Comparison of ENCODE assay signal across 9 cellular contexts in the genomic region with DNA sequence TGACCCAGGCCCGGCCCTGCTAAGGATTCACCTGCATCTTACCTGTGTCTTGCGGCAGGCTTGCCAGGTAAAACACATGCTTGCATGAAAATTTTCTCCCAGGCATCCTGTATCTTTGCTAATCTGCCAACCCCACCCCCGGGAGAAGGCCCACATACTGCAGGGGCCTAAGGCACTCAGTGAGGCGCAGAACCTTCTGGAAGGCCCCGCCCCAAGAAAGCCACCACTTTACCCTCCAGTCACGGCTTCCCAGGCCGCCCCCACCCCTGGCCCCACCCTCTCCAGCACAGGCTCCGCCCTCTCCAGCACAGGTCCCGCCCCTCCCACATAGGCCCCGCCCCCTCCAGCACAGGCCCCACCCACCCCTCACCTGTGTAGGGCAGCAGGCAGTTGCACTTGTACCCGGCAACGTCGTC. TPM values are rescaled to one million over a fixed set of nuclear protein-coding genes. Genes with fewer than 3 reads are reported as not detected.
A peak's percentile ranks its signal among the peaks of the same experiment; 100 is the strongest.
DNase-seq lines count a peak whose midpoint lies in the region; ATAC-seq, FAIRE-seq and TF ChIP-seq lines count a peak whose summit lies in the region.
"Had no signal": no experiment of that assay in that cellular context is flagged by ENCODE, and none has a peak within 500 bp of the region (broad histone marks: within the 10 kb centered on the region; RNA-seq: fewer than 3 reads in every experiment).

No MANE protein-coding gene starts in this region.

- POLR2A ChIA-PET in CD8-positive, alpha-beta memory T cell (lab: Charles Lee): no interaction called here
- POLR2A ChIA-PET in H1 (lab: Charles Lee; ENCODE audit: partially characterized antibody): no interaction called here

- H3K36me3 ChIP-seq in CD8-positive, alpha-beta memory T cell (ENCODE audit: insufficient read depth, low read length): no peaks in the 10 kb centered on the region
- H3K36me3 ChIP-seq in H1 (ENCODE audit: control insufficient read depth in 2 of 4, insufficient read depth in 4 of 4, low read length in 3 of 4): peaks cover 26 to 91% (median 44%) of the 10 kb centered on the region in 4 experiments
- peaks cover 49% of the 10 kb centered on the region for H3K36me3 ChIP-seq in rectal smooth muscle tissue (ENCODE audit: control insufficient read depth, insufficient read depth, low read length)

- ATAC-seq in SK-N-SH treated with all-trans-retinoic acid at 6 μM for 48 hours: peak; percentile 18; the same call in 2 of the 3 replicates
- ATAC-seq in GM21576 (IDR thresholded peaks at IDR 0.05; ENCODE audit: unreplicated experiment): no peak
- ATAC-seq in HG03354 (IDR thresholded peaks at IDR 0.05; ENCODE audit: poor library complexity, severe bottlenecking, unreplicated experiment): no peak

- no peak overlapping the region for H2AK5ac ChIP-seq in H1 (ENCODE audit: low read depth, low read length)

- no peak for TF ChIP-seq CTCF in H1 (IDR thresholded peaks at IDR 0.05; ENCODE audit: control extremely low read depth in 1 of 3, insufficient read depth in 1 of 3, low read depth in 1 of 3, low read length in 3 of 3)
- no peak for TF ChIP-seq CTCF in progenitor cell of endocrine pancreas (IDR thresholded peaks at IDR 0.05; ENCODE audit: unreplicated experiment)
- TF ChIP-seq CTCF in mesothelial cell of epicardium (IDR thresholded peaks at IDR 0.05; ENCODE audit: unreplicated experiment): no peak

- no peaks in the 10 kb centered on the region for H3K27me3 Mint-ChIP-seq in CD8-positive, alpha-beta memory T cell
- H3K27me3 Mint-ChIP-seq in progenitor cell of endocrine pancreas (no peaks in the 10 kb centered on the region), mesothelial cell of epicardium (ENCODE audit: low read depth) (no peaks in the 10 kb centered on the region)

- no peaks in the 10 kb centered on the region for H3K9me3 Mint-ChIP-seq in CD8-positive, alpha-beta memory T cell
- H3K9me3 Mint-ChIP-seq in progenitor cell of endocrine pancreas (ENCODE audit: low read depth) (no peaks in the 10 kb centered on the region), mesothelial cell of epicardium (no peaks in the 10 kb centered on the region)

- TF ChIP-seq RAD21 in H1 (IDR thresholded peaks at IDR 0.05 in 1 of 2, conservative IDR thresholded peaks at IDR 0.05 in 1 of 2; ENCODE audit: low read depth in 2 of 2, low read length in 2 of 2): no peak

- H4K5ac ChIP-seq in H1 (ENCODE audit: insufficient read length, low read depth, low read length): no peak overlapping the region

- no peaks in the 10 kb centered on the region for H3K79me1 ChIP-seq in H1 (ENCODE audit: low read depth, low read length)

- CTCF ChIA-PET in CD8-positive, alpha-beta memory T cell (lab: Charles Lee): no interaction called here
- CTCF ChIA-PET in H1 (lab: Charles Lee; ENCODE audit: partially characterized antibody): interaction anchor here (0.7 to 0.8 kb wide), 2 partner anchors 25 to 119 kb away, joined by 3 read pairs; no protein-coding TSS in a partner anchor

- H3K9ac ChIP-seq in H1 (replicated peaks in 1 of 4; ENCODE audit: extremely low read depth in 1 of 4, low read depth in 3 of 4, low read length in 3 of 4): no peak overlapping the region
- no peak overlapping the region for H3K9ac ChIP-seq in rectal smooth muscle tissue (ENCODE audit: low read length)

- TF ChIP-seq EP300 in H1 (IDR thresholded peaks at IDR 0.05; ENCODE audit: borderline replicate concordance in 1 of 2, low read depth in 2 of 2, low read length in 2 of 2): no peak

- no peak overlapping the region for H3K56ac ChIP-seq in H1 (replicated peaks; ENCODE audit: insufficient read length, low read depth, low read length)

- H2BK15ac ChIP-seq in H1 (ENCODE audit: low read length): no peak overlapping the region

- H3K4me3 ChIP-seq in CD8-positive, alpha-beta memory T cell (ENCODE audit: low read length): no peak overlapping the region
- H3K4me3 ChIP-seq in H1 (ENCODE audit: extremely low read depth in 1 of 4, insufficient read depth in 2 of 4, low read depth in 3 of 4, low read length in 4 of 4) (no peak overlapping the region), rectal smooth muscle tissue (ENCODE audit: low read length) (no peak overlapping the region)

- no peak overlapping the region for H3K23ac ChIP-seq in H1 (ENCODE audit: insufficient read length)

- H3K4me1 ChIP-seq in CD8-positive, alpha-beta memory T cell (ENCODE audit: insufficient read depth, low read length): no peaks in the 10 kb centered on the region
- H3K4me1 ChIP-seq in H1 (replicated peaks in 1 of 4; ENCODE audit: control insufficient read depth in 3 of 4, insufficient read depth in 4 of 4, low read length in 3 of 4) (no peaks in the 10 kb centered on the region), rectal smooth muscle tissue (ENCODE audit: control insufficient read depth, insufficient read depth, low read length) (no peaks in the 10 kb centered on the region)

- 94% methylated on average over 8 of the region's 13 CpGs; no CpG with 5 or more reads in 1 of the 2 experiments for WGBS in H1 (ENCODE audit: extremely low coverage in 1 of 2, insufficient coverage in 1 of 2, insufficient read length in 1 of 2, insufficient replicate concordance in 2 of 2, low coverage in 1 of 2, low lambda C conversion rate in 2 of 2, missing lambda C conversion rate in 1 of 2), 2 experiments

- H3K4me2 ChIP-seq in H1 (ENCODE audit: insufficient read depth in 1 of 2, low read depth in 2 of 2, low read length in 2 of 2): no peak overlapping the region

- H2BK5ac ChIP-seq in H1 (ENCODE audit: low read depth, low read length): 0 out of 2 replicates have a peak overlapping the region, but pooled peaks have one; percentile 10

- H4K91ac ChIP-seq in H1 (replicated peaks; ENCODE audit: insufficient read length, low read length): no peak overlapping the region

- H3K14ac ChIP-seq in H1 (ENCODE audit: insufficient read length): no peak overlapping the region

- H3K4me3 Mint-ChIP-seq in CD8-positive, alpha-beta memory T cell: no peak overlapping the region
- no peak overlapping the region for H3K4me3 Mint-ChIP-seq in progenitor cell of endocrine pancreas (ENCODE audit: low read depth)
- no peak overlapping the region for H3K4me3 Mint-ChIP-seq in mesothelial cell of epicardium

- no peaks in the 10 kb centered on the region for H3K79me2 ChIP-seq in H1 (ENCODE audit: control insufficient read depth in 1 of 2, insufficient read depth in 2 of 2, low read length in 2 of 2)

- DNase-seq in CD8-positive, alpha-beta memory T cell: peak in 1 of 5 donors; percentile 9
- DNase-seq in H1 (ENCODE audit: low read depth in 1 of 2, low spot score in 2 of 2): no peak
- DNase-seq in progenitor cell of endocrine pancreas (ENCODE audit: low spot score, unreplicated experiment): no peak
- no peak for DNase-seq in mesothelial cell of epicardium (ENCODE audit: low spot score in 2 of 2, unreplicated experiment in 2 of 2)
- DNase-seq: NCI-H2107 had no signal

- H2BK120ac ChIP-seq in H1 (replicated peaks; ENCODE audit: low read depth, low read length): no peak overlapping the region

- FAIRE-seq in H1 (lab: Jason Lieb, UNC): no peak

- no peaks in the 10 kb centered on the region for H3K4me1 Mint-ChIP-seq in CD8-positive, alpha-beta memory T cell
- H3K4me1 Mint-ChIP-seq in progenitor cell of endocrine pancreas (ENCODE audit: low read depth): no peaks in the 10 kb centered on the region
- H3K4me1 Mint-ChIP-seq in mesothelial cell of epicardium: no peaks in the 10 kb centered on the region

- no peak overlapping the region for H3K18ac ChIP-seq in H1 (ENCODE audit: extremely low read depth, low read length)

- TF ChIP-seq POLR2A in H1 (IDR thresholded peaks at IDR 0.05; ENCODE audit: control extremely low read depth in 1 of 2, low read depth in 2 of 2, low read length in 2 of 2): no peak

- peak overlapping the region in 1 of 8 donors; percentile 54 for H3K27ac Mint-ChIP-seq in CD8-positive, alpha-beta memory T cell
- no peak overlapping the region for H3K27ac Mint-ChIP-seq in progenitor cell of endocrine pancreas
- H3K27ac Mint-ChIP-seq in mesothelial cell of epicardium: no peak overlapping the region

- no peaks in the 10 kb centered on the region for H3K27me3 ChIP-seq in CD8-positive, alpha-beta memory T cell (ENCODE audit: insufficient read depth, low read length, poor library complexity, severe bottlenecking)
- H3K27me3 ChIP-seq in H1 (replicated peaks in 1 of 4; ENCODE audit: control insufficient read depth in 3 of 4, extremely low read depth in 1 of 4, insufficient read depth in 3 of 4, low read length in 3 of 4): no peaks in the 10 kb centered on the region
- no peaks in the 10 kb centered on the region for H3K27me3 ChIP-seq in rectal smooth muscle tissue (ENCODE audit: control insufficient read depth, insufficient read depth, low read length)

- no peak overlapping the region for H4K8ac ChIP-seq in H1 (ENCODE audit: extremely low read depth, insufficient read depth, low read length)

- no peaks in the 10 kb centered on the region for H3K23me2 ChIP-seq in H1 (ENCODE audit: low read depth, low read length)

- no peaks in the 10 kb centered on the region for H3K9me3 ChIP-seq in CD8-positive, alpha-beta memory T cell (ENCODE audit: low read length)
- H3K9me3 ChIP-seq in H1 (ENCODE audit: insufficient read depth in 2 of 2, low read depth in 1 of 2, low read length in 1 of 2): no peaks in the 10 kb centered on the region

- H2AFZ ChIP-seq in H1 (ENCODE audit: low read length): no peak overlapping the region

- H2BK20ac ChIP-seq in H1 (ENCODE audit: low read length): no peak overlapping the region

- H3K36me3 Mint-ChIP-seq in CD8-positive, alpha-beta memory T cell: peaks cover 0 to 66% (median 0%) of the 10 kb centered on the region in 3 donors
- peaks cover 2% of the 10 kb centered on the region for H3K36me3 Mint-ChIP-seq in progenitor cell of endocrine pancreas (ENCODE audit: insufficient read depth)
- peaks cover 4% of the 10 kb centered on the region for H3K36me3 Mint-ChIP-seq in mesothelial cell of epicardium

- no peak overlapping the region for H3K4ac ChIP-seq in H1 (replicated peaks; ENCODE audit: insufficient read length, low read depth, low read length)

- H3K27ac ChIP-seq in CD8-positive, alpha-beta memory T cell (ENCODE audit: low read depth, low read length): peak overlapping the region; percentile 30
- H3K27ac ChIP-seq in H1 (ENCODE audit: low read depth, low read length): no peak overlapping the region
- peak overlapping the region; percentile 23 for H3K27ac ChIP-seq in rectal smooth muscle tissue (ENCODE audit: low read depth, low read length)

- no peak overlapping the region for H2BK12ac ChIP-seq in H1 (ENCODE audit: low read depth, low read length)

- H4K20me1 ChIP-seq in H1 (replicated peaks in 1 of 2; ENCODE audit: control insufficient read depth in 1 of 2, insufficient read depth in 2 of 2, low read length in 2 of 2): peaks cover 4 to 15% of the 10 kb centered on the region in 2 experiments

RNA-seq across cellular contexts. Expression of gene SEC16A, which starts 29.8 kb away (rescaled TPM):
- 10 to 100 TPM; 75.5 to 78.0 TPM for total RNA-seq in CD8-positive, alpha-beta memory T cell
- 42.9 TPM for polyA plus RNA-seq in CD8-positive, alpha-beta memory T cell
- 47.1 and 49.0 TPM in 2 replicates for total RNA-seq in H1 (2021; fragmentation: NEBNext Ultra II Directional; extraction: Animal tissue kit (Norgen Biotek cat#: 25700))
- polyA plus RNA-seq in H1 (2011; rRNA removed): 21.6 and 25.1 TPM in 2 replicates
- 14.2 TPM for polyA plus RNA-seq in H1 (2011; cell fraction: cytosol; rRNA removed)
- polyA plus RNA-seq in H1 (2011; cell fraction: nucleus; rRNA removed): 48.6 TPM
- polyA plus RNA-seq in H1 (2012, experiment 1 of 2): 37.5 to 42.3 TPM (median 39.5 TPM) in 4 replicates
- polyA plus RNA-seq in H1 (2012, experiment 2 of 2): 38.1 TPM
- polyA plus RNA-seq in H1 (2013, experiment 1 of 2): 26.8 TPM
- 24.9 TPM for polyA plus RNA-seq in H1 (2013, experiment 2 of 2)
- 20.7 and 22.0 TPM in 2 replicates for polyA minus RNA-seq in H1 (2011; rRNA and poly(A)+ RNA removed)
- 27.2 TPM for polyA minus RNA-seq in H1 (2011; cell fraction: cytosol; rRNA and poly(A)+ RNA removed)
- polyA minus RNA-seq in H1 (2011; cell fraction: nucleus; rRNA and poly(A)+ RNA removed): 24.2 TPM
- total RNA-seq in progenitor cell of endocrine pancreas (76.1 and 78.8 TPM in 2 replicates), mesothelial cell of epicardium (89.9 to 92.2 TPM (median 90.2 TPM) in 3 replicates)

RNA-seq across cellular contexts. Expression of gene NOTCH1, which starts 33.2 kb away (rescaled TPM):
- 10 to 100 TPM; 70.0 to 79.5 TPM for total RNA-seq in CD8-positive, alpha-beta memory T cell
- polyA plus RNA-seq in CD8-positive, alpha-beta memory T cell: 5.1 TPM
- total RNA-seq in H1 (2021; fragmentation: NEBNext Ultra II Directional; extraction: Animal tissue kit (Norgen Biotek cat#: 25700)): 55.6 and 60.9 TPM in 2 replicates
- polyA plus RNA-seq in H1 (2011; rRNA removed): 6.9 and 19.9 TPM in 2 replicates
- polyA plus RNA-seq in H1 (2011; cell fraction: cytosol; rRNA removed): 7.3 TPM
- polyA plus RNA-seq in H1 (2011; cell fraction: nucleus; rRNA removed): 41.0 TPM
- polyA plus RNA-seq in H1 (2012, experiment 1 of 2): 17.4 to 31.4 TPM (median 28.7 TPM) in 4 replicates
- polyA plus RNA-seq in H1 (2012, experiment 2 of 2): 20.1 TPM
- polyA plus RNA-seq in H1 (2013, experiment 1 of 2): 33.5 TPM
- 26.3 TPM for polyA plus RNA-seq in H1 (2013, experiment 2 of 2)
- 12.2 and 13.8 TPM in 2 replicates for polyA minus RNA-seq in H1 (2011; rRNA and poly(A)+ RNA removed)
- polyA minus RNA-seq in H1 (2011; cell fraction: cytosol; rRNA and poly(A)+ RNA removed): 58.8 TPM
- polyA minus RNA-seq in H1 (2011; cell fraction: nucleus; rRNA and poly(A)+ RNA removed): 41.9 TPM
- total RNA-seq in progenitor cell of endocrine pancreas (109 and 130 TPM in 2 replicates), mesothelial cell of epicardium (104 to 107 TPM (median 104 TPM) in 3 replicates)
